Comparison of ENCODE assay signal across 16 cellular contexts in the genomic region with DNA sequence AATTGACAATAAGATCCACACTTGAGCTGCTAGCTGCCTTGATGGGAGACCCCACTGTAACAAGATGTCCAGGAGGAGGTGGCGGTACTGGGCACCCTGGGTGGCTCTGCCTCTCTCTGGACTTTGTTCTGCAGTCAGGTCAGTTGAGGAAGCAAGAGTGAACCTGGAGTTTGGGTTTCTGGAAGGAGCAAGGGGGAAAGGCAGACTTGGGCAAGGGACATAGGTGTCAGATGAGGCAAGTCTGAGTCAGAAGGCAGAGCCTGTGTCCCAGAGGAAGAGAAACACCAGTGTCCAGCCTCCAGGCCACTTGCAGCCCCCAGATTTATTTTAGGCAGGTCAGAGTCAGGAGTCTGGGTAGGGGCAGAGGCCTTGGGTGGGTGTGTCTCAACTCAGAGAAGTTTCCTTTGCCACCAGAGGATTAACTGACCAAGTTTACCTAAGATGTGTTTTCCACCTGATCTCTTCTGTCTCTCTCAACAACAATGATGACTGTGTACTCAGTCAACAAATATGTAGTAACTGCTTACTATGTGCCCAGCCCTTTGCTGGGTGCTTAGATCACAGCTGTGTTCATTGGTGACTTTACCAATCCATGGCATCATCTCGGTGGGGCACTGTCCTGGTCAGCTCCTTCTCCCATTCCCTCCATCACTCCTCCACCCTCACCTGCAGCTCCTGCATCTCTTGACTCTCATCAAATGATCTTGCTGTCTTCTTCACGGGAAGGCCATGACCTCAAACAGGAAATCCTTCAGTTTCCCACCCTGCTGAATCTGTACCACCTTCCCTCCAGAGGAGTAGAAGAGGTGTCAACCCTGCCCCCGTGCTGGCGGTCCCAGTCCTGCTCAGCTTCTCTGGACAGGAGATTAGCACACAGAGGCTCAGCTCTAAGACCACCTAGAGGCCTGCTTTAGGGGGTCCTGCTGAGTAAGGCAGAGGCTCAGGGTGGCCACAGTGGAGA. TPM values are rescaled to one million over a fixed set of nuclear protein-coding genes. Genes with fewer than 3 reads are reported as not detected.
DNase-seq lines count a peak whose midpoint lies in the region; ATAC-seq, FAIRE-seq and TF ChIP-seq lines count a peak whose summit lies in the region.
"Had no signal": no experiment of that assay in that cellular context is flagged by ENCODE, and none has a peak within 500 bp of the region (broad histone marks: within the 10 kb centered on the region; RNA-seq: fewer than 3 reads in every experiment).

No MANE protein-coding gene starts in this region.

- peaks cover 62% of the 10 kb centered on the region for H3K4me1 ChIP-seq in Caco-2
- H3K4me1 ChIP-seq in mucosa of stomach (ENCODE audit: control insufficient read depth, insufficient read depth, low read length), result peaks cover 81% of the 10 kb centered on the region

- no TSS peak for BruUV-seq in Caco-2 (replicated peaks; lab: Mats Ljungman, UMichigan)

- no peak for DNase-seq in Caco-2
- peak; percentile 39 for DNase-seq in M059J (ENCODE audit: low read depth)
- DNase-seq in bronchial epithelial cell (ENCODE audit: low read depth), result peak; percentile 86
- DNase-seq in cerebellar cortex (ENCODE audit: low spot score), result no peak
- DNase-seq in caudate nucleus (lab: John Stamatoyannopoulos, UW), result no peak
- no peak for DNase-seq in ACHN
- DNase-seq: activated T-cell treated with anti-CD3 and anti-CD28 coated beads, Interleukin-2, amount 50 U/mL, for 1 hour; anterior cingulate cortex; effector CD8-positive, alpha-beta T cell; head of caudate nucleus; NCI-H524; occipital lobe had no signal

- H3K9me3 ChIP-seq in Caco-2, result no peaks in the 10 kb centered on the region
- H3K9me3 ChIP-seq in mucosa of stomach (ENCODE audit: control insufficient read depth, low read length), result no peaks in the 10 kb centered on the region

- H3K36me3 Mint-ChIP-seq in Caco-2 (ENCODE audit: insufficient read depth, unreplicated experiment), result no peaks in the 10 kb centered on the region

- peak overlapping the region; percentile 94 for H3K9ac ChIP-seq in mucosa of stomach (ENCODE audit: low read length)

- no peak overlapping the region for H3K27ac ChIP-seq in caudate nucleus (ENCODE audit: low read depth, low read length)

- TF ChIP-seq CTCF in Caco-2 (IDR thresholded peaks at IDR 0.05; ENCODE audit: insufficient read depth in 1 of 2, low read depth in 1 of 2, low read length in 1 of 2, severe bottlenecking in 1 of 2, unreplicated experiment in 1 of 2), result no peak
- TF ChIP-seq CTCF in bronchial epithelial cell (IDR thresholded peaks at IDR 0.05; ENCODE audit: insufficient read depth, low read length, severe bottlenecking), result no peak

- FAIRE-seq in bronchial epithelial cell (lab: Jason Lieb, UNC), result no peak

- H3K4me3 Mint-ChIP-seq in Caco-2 (ENCODE audit: unreplicated experiment), result no peak overlapping the region
- H3K4me3 Mint-ChIP-seq: B cell had no signal

- H3K4me1 Mint-ChIP-seq in Caco-2 (ENCODE audit: low read depth, unreplicated experiment), result peaks cover 48% of the 10 kb centered on the region
- H3K4me1 Mint-ChIP-seq: B cell had no signal

- H3K36me3 ChIP-seq in Caco-2 (ENCODE audit: control insufficient read depth, insufficient read depth, low read length) (no peaks in the 10 kb centered on the region), bronchial epithelial cell (ENCODE audit: control insufficient read depth, insufficient read depth, low read length) (no peaks in the 10 kb centered on the region), mucosa of stomach (ENCODE audit: control insufficient read depth, insufficient read depth, low read length) (no peaks in the 10 kb centered on the region)

- peak overlapping the region; percentile 48 for H3K27ac Mint-ChIP-seq in Caco-2 (ENCODE audit: unreplicated experiment)
- H3K27ac Mint-ChIP-seq: B cell had no signal

- no peaks in the 10 kb centered on the region for H3K9me3 Mint-ChIP-seq in Caco-2 (ENCODE audit: unreplicated experiment)

- H3K27me3 ChIP-seq in Caco-2 (replicated peaks; ENCODE audit: control insufficient read depth, insufficient read depth, low read length), result no peaks in the 10 kb centered on the region
- H3K27me3 ChIP-seq in bronchial epithelial cell (ENCODE audit: control insufficient read depth, insufficient read depth, low read length), result no peaks in the 10 kb centered on the region
- H3K27me3 ChIP-seq in mucosa of stomach (ENCODE audit: control insufficient read depth, insufficient read depth, low read length), result peaks cover 3% of the 10 kb centered on the region

- in situ Hi-C loops in ACHN (cut with HindIII; ENCODE audit: low pct_ligation_motif_present, low pct_unique_long_range_greater_than_20kb, low sequenced_read_pairs), result no loop called here

- intact Hi-C loops in Caco-2 (cut with micrococcal nuclease; ENCODE audit: unreplicated experiment), result loop anchor here (5.0 kb wide), 1 partner anchor 40 kb away; no protein-coding TSS in a partner anchor

- H3K4me3 ChIP-seq in Caco-2 (ENCODE audit: low read depth, low read length), result no peak overlapping the region
- H3K4me3 ChIP-seq in bronchial epithelial cell (ENCODE audit: low read depth, low read length), result no peak overlapping the region
- H3K4me3 ChIP-seq in mucosa of stomach (ENCODE audit: low read length), result peak overlapping the region; percentile 62

- POLR2A ChIA-PET in Caco-2 (lab: Charles Lee), result interaction anchor here (0.9 to 1.7 kb wide), 2 partner anchors 37 to 40 kb away, joined by 3 to 6 read pairs; a partner anchor contains a TSS

- ATAC-seq in HG03520 (IDR thresholded peaks at IDR 0.05; ENCODE audit: unreplicated experiment), result no peak

- CTCF ChIA-PET in Caco-2 (lab: Charles Lee), result interaction anchor here (1.0 to 1.2 kb wide), 2 partner anchors 13 to 30 kb away, joined by 3 read pairs; no protein-coding TSS in a partner anchor

- no peaks in the 10 kb centered on the region for H3K27me3 Mint-ChIP-seq in Caco-2 (ENCODE audit: insufficient read depth, unreplicated experiment)

RNA-seq across cellular contexts. Expression of a gene that starts 36.6 kb away (rescaled TPM):
- total RNA-seq in Caco-2 (2022) (116 and 126 TPM in 2 replicates), bronchial epithelial cell (66.1 and 105 TPM in 2 replicates)
- 0.15 and 2.3 TPM in 2 replicates for total RNA-seq in M059J (2014; rRNA removed; shearing (Covaris generic))
- total RNA-seq: SK-MEL-5 had no signal

Comparison
In these comparisons a context has a peak if more than half of its experiments do, and no peak if none do; other contexts are left out.
1. DNase-seq: peak in M059J (single experiment) and bronchial epithelial cell (single experiment); none in Caco-2 (0 of 2), cerebellar cortex (single experiment), caudate nucleus (0 of 61) and ACHN (single experiment).
2. RNA of a gene that starts 36.6 kb away (total RNA-seq): 116 to 126 TPM in Caco-2 and 66.1 to 105 TPM in bronchial epithelial cell; 0.15 to 2.3 TPM in M059J; every median in the first group is over 10 times any median in the second.